In genomic region chr7:4738711-4739527, GRCh38 we compare ENCODE assay signal across 8 cellular contexts. TPM values are rescaled to one million over a fixed set of nuclear protein-coding genes. Genes with fewer than 3 reads are reported as not detected.
DNase-seq lines count a peak whose midpoint lies in the region; ATAC-seq and TF ChIP-seq lines count a peak whose summit lies in the region.

No MANE protein-coding gene starts in this region.

- no peak overlapping the region for H3K9ac ChIP-seq in trophoblast cell (ENCODE audit: low read length)

- peak overlapping the region; percentile 72 for H2BK120ac ChIP-seq in trophoblast cell (ENCODE audit: insufficient read depth, low read length, poor library complexity)

- H3K4me1 ChIP-seq in Caco-2: peaks cover 24% of the 10 kb centered on the region
- H3K4me1 ChIP-seq in trophoblast cell (ENCODE audit: control insufficient read depth in 1 of 2, insufficient read depth in 2 of 2, low read length in 2 of 2): peaks cover 13 to 15% of the 10 kb centered on the region in 2 experiments

- peaks cover 20% of the 10 kb centered on the region for H3K4me1 Mint-ChIP-seq in Caco-2 (ENCODE audit: low read depth, unreplicated experiment)
- H3K4me1 Mint-ChIP-seq in activated T-cell treated with anti-CD3 and anti-CD28 coated beads, Interleukin-2, amount 50 U/mL, for 24 hours (ENCODE audit: low read depth): peaks cover 63% of the 10 kb centered on the region

- H3K36me3 Mint-ChIP-seq in Caco-2 (ENCODE audit: insufficient read depth, unreplicated experiment): peaks cover 73% of the 10 kb centered on the region
- H3K36me3 Mint-ChIP-seq in activated T-cell treated with anti-CD3 and anti-CD28 coated beads, Interleukin-2, amount 50 U/mL, for 24 hours (ENCODE audit: low read depth): peaks cover 65% of the 10 kb centered on the region

- H3K36me3 ChIP-seq in Caco-2 (ENCODE audit: control insufficient read depth, insufficient read depth, low read length) (peaks cover 9% of the 10 kb centered on the region), MG63 (peaks cover 39% of the 10 kb centered on the region), trophoblast cell (ENCODE audit: control insufficient read depth in 1 of 2, insufficient read depth in 2 of 2, low read length in 2 of 2) (peaks cover 11 to 13% of the 10 kb centered on the region in 2 experiments)

- peak overlapping the region; percentile 72 for H4K91ac ChIP-seq in trophoblast cell (ENCODE audit: low read depth, low read length)

- peak overlapping the region; percentile 62 for H2BK12ac ChIP-seq in trophoblast cell (ENCODE audit: low read length)

- peak overlapping the region; percentile 24 for H3K4me3 ChIP-seq in Caco-2 (ENCODE audit: low read depth, low read length)
- no peak overlapping the region for H3K4me3 ChIP-seq in MG63
- H3K4me3 ChIP-seq in fibroblast of villous mesenchyme (ENCODE audit: low read depth, low read length): peak overlapping the region; percentile 35
- H3K4me3 ChIP-seq in trophoblast cell (ENCODE audit: low read depth, low read length): no peak overlapping the region

- H3K27ac Mint-ChIP-seq in Caco-2 (ENCODE audit: unreplicated experiment): peak overlapping the region; percentile 89
- peak overlapping the region; percentile 94 for H3K27ac Mint-ChIP-seq in activated T-cell treated with anti-CD3 and anti-CD28 coated beads, Interleukin-2, amount 50 U/mL, for 24 hours

- peak overlapping the region; percentile 53 for H3K14ac ChIP-seq in trophoblast cell (ENCODE audit: low read length)

- no peak overlapping the region for H3K23ac ChIP-seq in trophoblast cell (ENCODE audit: low read length)

- H3K27me3 ChIP-seq in Caco-2 (replicated peaks; ENCODE audit: control insufficient read depth, insufficient read depth, low read length) (no peaks in the 10 kb centered on the region), MG63 (no peaks in the 10 kb centered on the region), trophoblast cell (ENCODE audit: insufficient read depth, low read length) (no peaks in the 10 kb centered on the region)

- WGBS in trophoblast cell (ENCODE audit: extremely low coverage, insufficient coverage, insufficient read length): no CpG with 5 or more reads among the region's 23 CpGs

- peak overlapping the region; percentile 66 for H3K4me3 Mint-ChIP-seq in Caco-2 (ENCODE audit: unreplicated experiment)
- H3K4me3 Mint-ChIP-seq in activated T-cell treated with anti-CD3 and anti-CD28 coated beads, Interleukin-2, amount 50 U/mL, for 24 hours: peak overlapping the region; percentile 67

- no peak for ATAC-seq in HG03521 (IDR thresholded peaks at IDR 0.05; ENCODE audit: unreplicated experiment)

- peak overlapping the region; percentile 46 for H4K8ac ChIP-seq in trophoblast cell (ENCODE audit: low read depth, low read length)

- H3K18ac ChIP-seq in trophoblast cell (ENCODE audit: low read length): peak overlapping the region; percentile 78

- H3K9me3 ChIP-seq in Caco-2 (no peaks in the 10 kb centered on the region), MG63 (no peaks in the 10 kb centered on the region), trophoblast cell (ENCODE audit: insufficient read depth, low read depth, low read length) (peaks cover 2% of the 10 kb centered on the region)

- intact Hi-C loops in Caco-2 (cut with micrococcal nuclease; ENCODE audit: unreplicated experiment): loop anchor here (5.0 kb wide), 1 partner anchor 97 kb away; no protein-coding TSS in a partner anchor

- peak overlapping the region; percentile 22 for H3K4me2 ChIP-seq in trophoblast cell (ENCODE audit: low read length)

- no peak overlapping the region for H2AFZ ChIP-seq in trophoblast cell (ENCODE audit: insufficient read depth, low read length, poor library complexity)

- no peaks in the 10 kb centered on the region for H3K79me2 ChIP-seq in trophoblast cell (ENCODE audit: control insufficient read depth, insufficient read depth, low read length, poor library complexity)

- peak; percentile 66 to 71 for DNase-seq in Caco-2
- DNase-seq in MG63: peak; percentile 90
- DNase-seq in activated T-cell treated with anti-CD3 and anti-CD28 coated beads, Interleukin-2, amount 50 U/mL, for 24 hours: peak; percentile 51
- DNase-seq in fibroblast of villous mesenchyme (ENCODE audit: low read depth): peak; percentile 95
- peak; percentile 69 to 84 for DNase-seq in trophoblast cell
- no peak for DNase-seq in NCI-H526 treated with DMSO at 0.1 percent for 48 hours (lab: John Stamatoyannopoulos, UW)
- no peak for DNase-seq in middle frontal gyrus (ENCODE audit: extremely low spot score, low spot score)

- CTCF ChIA-PET in Caco-2 (lab: Charles Lee): interaction anchor here (0.8 kb wide), 1 partner anchor 59 kb away, joined by 3 read pairs; no protein-coding TSS in a partner anchor

- no peaks in the 10 kb centered on the region for H3K9me3 Mint-ChIP-seq in Caco-2 (ENCODE audit: unreplicated experiment)
- H3K9me3 Mint-ChIP-seq in activated T-cell treated with anti-CD3 and anti-CD28 coated beads, Interleukin-2, amount 50 U/mL, for 24 hours: no peaks in the 10 kb centered on the region

- POLR2A ChIA-PET in Caco-2 (lab: Charles Lee): interaction anchor here (0.5 to 1.2 kb wide), 2 partner anchors 36 to 69 kb away, joined by 4 to 7 read pairs; partner anchors contain the start of gene AP5Z1

- peak overlapping the region; percentile 29 for H3K4ac ChIP-seq in trophoblast cell (ENCODE audit: low read depth, low read length)

- no peak overlapping the region for H4K12ac ChIP-seq in trophoblast cell (ENCODE audit: low read depth, low read length)

- peak overlapping the region; percentile 71 for H2BK5ac ChIP-seq in trophoblast cell (ENCODE audit: low read depth, low read length, poor library complexity)

- BruUV-seq in Caco-2 (replicated peaks; lab: Mats Ljungman, UMichigan): TSS peak; percentile 33

- peak overlapping the region; percentile 61 for H3K27ac ChIP-seq in trophoblast cell (ENCODE audit: low read depth, low read length)

- peaks cover 10% of the 10 kb centered on the region for H3K79me1 ChIP-seq in trophoblast cell (ENCODE audit: low read length)

- H2AK5ac ChIP-seq in trophoblast cell (ENCODE audit: low read length): peak overlapping the region; percentile 90

- no peaks in the 10 kb centered on the region for H3K27me3 Mint-ChIP-seq in Caco-2 (ENCODE audit: insufficient read depth, unreplicated experiment)
- no peaks in the 10 kb centered on the region for H3K27me3 Mint-ChIP-seq in activated T-cell treated with anti-CD3 and anti-CD28 coated beads, Interleukin-2, amount 50 U/mL, for 24 hours

- TF ChIP-seq CTCF in Caco-2 (IDR thresholded peaks at IDR 0.05; ENCODE audit: insufficient read depth in 1 of 2, low read depth in 1 of 2, low read length in 1 of 2, severe bottlenecking in 1 of 2, unreplicated experiment in 1 of 2) (no peak), fibroblast of villous mesenchyme (IDR thresholded peaks at IDR 0.05; ENCODE audit: insufficient read depth, low read depth, low read length) (no peak)

RNA-seq across cellular contexts. Expression of gene AP5Z1, which starts 36.5 kb away (rescaled TPM):
- 64.7 and 66.8 TPM in 2 replicates for total RNA-seq in Caco-2 (2022)
- total RNA-seq in MG63 (2014; rRNA removed; shearing (Covaris generic); ENCODE audit: low replicate concordance): 23.0 and 38.2 TPM in 2 replicates
- total RNA-seq in fibroblast of villous mesenchyme: 40.2 and 59.6 TPM in 2 replicates
- polyA plus RNA-seq in trophoblast cell (2013): 19.8 and 22.2 TPM in 2 replicates

RNA-seq across cellular contexts. Expression of gene FOXK1, which starts 56.8 kb away (rescaled TPM):
- total RNA-seq in Caco-2 (2022) (50.8 and 51.2 TPM in 2 replicates), fibroblast of villous mesenchyme (30.6 and 32.8 TPM in 2 replicates)
- 21.8 and 23.9 TPM in 2 replicates for total RNA-seq in MG63 (2014; rRNA removed; shearing (Covaris generic); ENCODE audit: low replicate concordance)
- 6.5 and 6.6 TPM in 2 replicates for polyA plus RNA-seq in trophoblast cell (2013)

Comparison
In these comparisons a context has a peak if more than half of its experiments do, and no peak if none do; other contexts are left out.
1. DNase-seq: peak in Caco-2 (2 of 2), MG63 (single experiment), activated T-cell treated with anti-CD3 and anti-CD28 coated beads, Interleukin-2, amount 50 U/mL, for 24 hours (single experiment), fibroblast of villous mesenchyme (single experiment) and trophoblast cell (2 of 2); none in NCI-H526 treated with DMSO at 0.1 percent for 48 hours (single experiment) and middle frontal gyrus (single experiment).
2. H3K4me3 ChIP-seq: peak in Caco-2 (single experiment) and fibroblast of villous mesenchyme (single experiment); none in MG63 (single experiment) and trophoblast cell (single experiment).